In genomic region chr9:20512106-20512505, GRCh38 we compare ENCODE assay signal across 13 cellular contexts.
DNase-seq lines count a peak whose midpoint lies in the region; ATAC-seq and FAIRE-seq lines count a peak whose summit lies in the region.
"Had no signal": no experiment of that assay in that cellular context is flagged by ENCODE, and none has a peak within 500 bp of the region (broad histone marks: within the 10 kb centered on the region; RNA-seq: fewer than 3 reads in every experiment).

No MANE protein-coding gene starts in this region.

- no peaks in the 10 kb centered on the region for H3K9me3 Mint-ChIP-seq in activated naive CD4-positive, alpha-beta T cell treated with anti-CD3 and anti-CD28 coated beads, Interleukin-2, amount 10 ng/mL, durations not matched to agents 7 days and 5 days
- H3K9me3 Mint-ChIP-seq in activated naive CD4-positive, alpha-beta T cell treated with anti-CD3 and anti-CD28 coated beads for 36 hours, result peaks cover 1% of the 10 kb centered on the region

- H3K4me3 Mint-ChIP-seq in activated naive CD4-positive, alpha-beta T cell treated with anti-CD3 and anti-CD28 coated beads, Interleukin-2, amount 10 ng/mL, durations not matched to agents 7 days and 5 days, result no peak overlapping the region
- H3K4me3 Mint-ChIP-seq in activated naive CD4-positive, alpha-beta T cell treated with anti-CD3 and anti-CD28 coated beads for 36 hours, result no peak overlapping the region
- H3K4me3 Mint-ChIP-seq: stimulated activated memory B cell treated with anti-CD40 and anti-IgM and Interleukin-4, amounts not matched to agents 10 μg/mL and 1 μg/mL and 100 μg/mL, for 72 hours had no signal

- no peak overlapping the region for H3K4me3 ChIP-seq in skeletal muscle cell (ENCODE audit: low read depth, low read length)
- H3K4me3 ChIP-seq: BLaER1 had no signal

- no peak for DNase-seq in activated naive CD4-positive, alpha-beta T cell treated with anti-CD3 and anti-CD28 coated beads, Interleukin-2, amount 10 ng/mL, durations not matched to agents 7 days and 5 days
- DNase-seq in activated naive CD4-positive, alpha-beta T cell treated with anti-CD3 and anti-CD28 coated beads for 36 hours, result no peak
- DNase-seq in NCI-H226 (peak; percentile 3), skeletal muscle cell (ENCODE audit: low read depth) (peak; percentile 17)
- DNase-seq: activated CD8-positive, alpha-beta memory T cell treated with anti-CD3 and anti-CD28 coated beads for 24 hours; cerebellar nuclear complex; glutamatergic neuron had no signal

- CTCF ChIA-PET in activated naive CD4-positive, alpha-beta T cell treated with anti-CD3 and anti-CD28 coated beads, Interleukin-2, amount 10 ng/mL, durations not matched to agents 7 days and 5 days (lab: Charles Lee), result interaction anchor here (1.7 kb wide), 1 partner anchor 13 kb away, joined by 5 read pairs; no protein-coding TSS in a partner anchor
- CTCF ChIA-PET in activated naive CD4-positive, alpha-beta T cell treated with anti-CD3 and anti-CD28 coated beads for 36 hours (lab: Charles Lee), result interaction anchor here (0.6 to 1.2 kb wide), 2 partner anchors 11 to 12 kb away, joined by 3 read pairs; no protein-coding TSS in a partner anchor

- H3K27ac Mint-ChIP-seq in activated naive CD4-positive, alpha-beta T cell treated with anti-CD3 and anti-CD28 coated beads, Interleukin-2, amount 10 ng/mL, durations not matched to agents 7 days and 5 days, result peak overlapping the region; percentile 83
- H3K27ac Mint-ChIP-seq in activated naive CD4-positive, alpha-beta T cell treated with anti-CD3 and anti-CD28 coated beads for 36 hours, result no peak overlapping the region
- H3K27ac Mint-ChIP-seq: stimulated activated memory B cell treated with anti-CD40 and anti-IgM and Interleukin-4, amounts not matched to agents 10 μg/mL and 1 μg/mL and 100 μg/mL, for 72 hours had no signal

- peaks cover 60% of the 10 kb centered on the region for H3K36me3 Mint-ChIP-seq in activated naive CD4-positive, alpha-beta T cell treated with anti-CD3 and anti-CD28 coated beads, Interleukin-2, amount 10 ng/mL, durations not matched to agents 7 days and 5 days
- peaks cover 2% of the 10 kb centered on the region for H3K36me3 Mint-ChIP-seq in activated naive CD4-positive, alpha-beta T cell treated with anti-CD3 and anti-CD28 coated beads for 36 hours (ENCODE audit: low read depth)
- H3K36me3 Mint-ChIP-seq: stimulated activated memory B cell treated with anti-CD40 and anti-IgM and Interleukin-4, amounts not matched to agents 10 μg/mL and 1 μg/mL and 100 μg/mL, for 72 hours had no signal

- FAIRE-seq in endometrium (lab: Jason Lieb, UNC), result peak; percentile 90

- H3K27me3 Mint-ChIP-seq in activated naive CD4-positive, alpha-beta T cell treated with anti-CD3 and anti-CD28 coated beads, Interleukin-2, amount 10 ng/mL, durations not matched to agents 7 days and 5 days, result no peaks in the 10 kb centered on the region
- H3K27me3 Mint-ChIP-seq in activated naive CD4-positive, alpha-beta T cell treated with anti-CD3 and anti-CD28 coated beads for 36 hours (ENCODE audit: low read depth), result no peaks in the 10 kb centered on the region

- ATAC-seq in HG03378 (IDR thresholded peaks at IDR 0.05; ENCODE audit: unreplicated experiment) (no peak), HG02981 (IDR thresholded peaks at IDR 0.05; ENCODE audit: unreplicated experiment) (no peak), GM21381 (IDR thresholded peaks at IDR 0.05; ENCODE audit: unreplicated experiment) (no peak)
- ATAC-seq: stimulated activated memory B cell treated with anti-CD40 and anti-IgM and Interleukin-4, amounts not matched to agents 10 μg/mL and 1 μg/mL and 100 μg/mL, for 72 hours had no signal

- intact Hi-C loops in activated naive CD4-positive, alpha-beta T cell treated with anti-CD3 and anti-CD28 coated beads for 36 hours (cut with micrococcal nuclease), result no loop called here

- peaks cover 87% of the 10 kb centered on the region for H3K4me1 Mint-ChIP-seq in activated naive CD4-positive, alpha-beta T cell treated with anti-CD3 and anti-CD28 coated beads, Interleukin-2, amount 10 ng/mL, durations not matched to agents 7 days and 5 days
- H3K4me1 Mint-ChIP-seq in activated naive CD4-positive, alpha-beta T cell treated with anti-CD3 and anti-CD28 coated beads for 36 hours (ENCODE audit: low read depth), result peaks cover 75% of the 10 kb centered on the region

Comparison
In these comparisons a context has a peak if more than half of its experiments do, and no peak if none do; other contexts are left out.
1. DNase-seq: peak in NCI-H226 (single experiment) and skeletal muscle cell (single experiment); none in activated naive CD4-positive, alpha-beta T cell treated with anti-CD3 and anti-CD28 coated beads, Interleukin-2, amount 10 ng/mL, durations not matched to agents 7 days and 5 days (single experiment) and activated naive CD4-positive, alpha-beta T cell treated with anti-CD3 and anti-CD28 coated beads for 36 hours (single experiment).